Comparison of ENCODE assay signal across 13 cellular contexts in genomic region chr1:55069280-55069679, GRCh38. TPM values are rescaled to one million over a fixed set of nuclear protein-coding genes. Genes with fewer than 3 reads are reported as not detected.
"Had no signal": no experiment of that assay in that cellular context is flagged by ENCODE, and none has a peak within 500 bp of the region (broad histone marks: within the 10 kb centered on the region; RNA-seq: fewer than 3 reads in every experiment).

No MANE protein-coding gene starts in this region.

- H3K9me3 ChIP-seq: breast epithelium, heart left ventricle, SJCRH30, tibial artery had no signal

- H3K27ac Mint-ChIP-seq: activated naive CD4-positive, alpha-beta T cell treated with anti-CD3 and anti-CD28 coated beads for 36 hours; activated T-helper 1 cell treated with anti-CD3 and anti-CD28 coated beads, Interleukin-12 subunit alpha, Interleukin-12 subunit beta, Interleukin-2, Interleukin-4 antibody, amounts not matched to agents 30 ng/mL and 10 ng/mL and 1 ng/mL, durations not matched to agents 14 hours and 24 hours and 36 hours had no signal

- H3K4me3 Mint-ChIP-seq: activated naive CD4-positive, alpha-beta T cell treated with anti-CD3 and anti-CD28 coated beads for 36 hours; activated T-helper 1 cell treated with anti-CD3 and anti-CD28 coated beads, Interleukin-12 subunit alpha, Interleukin-12 subunit beta, Interleukin-2, Interleukin-4 antibody, amounts not matched to agents 30 ng/mL and 10 ng/mL and 1 ng/mL, durations not matched to agents 14 hours and 24 hours and 36 hours had no signal

- DNase-seq: activated CD4-positive, alpha-beta T cell treated with anti-CD3 and anti-CD28 coated beads, Interleukin-2, amount 50 U/mL, for 4 hours; activated CD4-positive, CD25-positive, alpha-beta regulatory T cell treated with anti-CD3 and anti-CD28 coated beads, Interleukin-2, amount 50 U/mL, for 72 hours; activated naive CD4-positive, alpha-beta T cell treated with anti-CD3 and anti-CD28 coated beads for 36 hours; dorsolateral prefrontal cortex; heart left ventricle; kidney; retina; SJCRH30; stimulated activated CD4-positive, alpha-beta T cell treated with anti-CD3 and anti-CD28 coated beads, Interleukin-15, amount 100 ng/mL, for 24 hours; stimulated activated CD4-positive, alpha-beta T cell treated with anti-CD3 and anti-CD28 coated beads, Interleukin-4, amount 100 ng/mL, for 24 hours; tibial artery had no signal

- ATAC-seq: heart left ventricle had no signal

- H3K9me3 Mint-ChIP-seq: activated naive CD4-positive, alpha-beta T cell treated with anti-CD3 and anti-CD28 coated beads for 36 hours; activated T-helper 1 cell treated with anti-CD3 and anti-CD28 coated beads, Interleukin-12 subunit alpha, Interleukin-12 subunit beta, Interleukin-2, Interleukin-4 antibody, amounts not matched to agents 30 ng/mL and 10 ng/mL and 1 ng/mL, durations not matched to agents 14 hours and 24 hours and 36 hours had no signal

RNA-seq across cellular contexts. Expression of gene PCSK9, which starts 29.9 kb away (rescaled TPM):
- total RNA-seq: activated naive CD4-positive, alpha-beta T cell treated with anti-CD3 and anti-CD28 coated beads for 36 hours; activated T-helper 1 cell treated with anti-CD3 and anti-CD28 coated beads, Interleukin-12 subunit alpha, Interleukin-12 subunit beta, Interleukin-2, Interleukin-4 antibody, amounts not matched to agents 30 ng/mL and 10 ng/mL and 1 ng/mL, durations not matched to agents 14 hours and 24 hours and 36 hours had no signal
